9 cellular contexts compared by ENCODE assay signal in the genomic region with DNA sequence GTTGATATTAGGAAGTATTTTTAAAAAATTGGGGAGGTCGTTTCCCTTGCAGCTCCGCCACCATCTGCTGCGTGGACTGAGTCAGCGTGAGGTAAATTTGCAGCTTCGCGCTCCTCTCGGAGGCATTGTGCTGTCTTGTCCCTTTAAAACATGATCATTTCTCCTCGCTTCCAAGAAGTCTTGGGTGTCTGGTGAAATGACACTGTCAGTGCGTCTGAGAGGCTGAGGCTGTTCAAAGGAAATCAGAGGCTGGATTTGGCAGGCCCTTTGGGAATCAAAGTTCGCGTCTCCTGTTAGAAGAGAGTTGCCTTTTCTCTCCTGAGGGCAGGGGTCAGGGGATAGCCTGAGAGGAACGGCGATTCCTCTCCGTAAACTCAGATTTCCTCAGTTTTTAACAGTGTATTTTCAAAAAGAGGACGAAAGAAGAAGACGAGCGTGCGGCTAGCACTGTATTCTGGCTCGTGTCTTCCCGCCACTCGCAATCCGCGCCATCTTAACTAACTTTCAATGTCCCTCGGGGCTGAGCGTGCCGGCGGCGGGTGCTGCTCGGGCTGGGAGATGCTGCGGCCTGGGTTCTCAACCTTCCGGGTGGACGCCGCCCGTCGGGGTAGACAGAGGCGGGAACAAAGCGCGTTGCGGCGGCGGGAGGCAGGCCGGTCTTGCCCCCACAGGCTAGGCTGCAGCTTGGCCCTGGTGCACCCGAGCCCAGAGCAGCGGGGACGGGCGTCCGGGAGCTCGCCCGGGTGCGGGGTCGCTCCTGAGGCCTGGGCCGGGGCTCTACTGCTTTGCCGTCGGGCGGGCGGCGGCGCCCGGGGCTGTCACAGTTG. TPM values are rescaled to one million over a fixed set of nuclear protein-coding genes. Genes with fewer than 3 reads are reported as not detected.
DNase-seq lines count a peak whose midpoint lies in the region; ATAC-seq and TF ChIP-seq lines count a peak whose summit lies in the region.
"Had no signal": no experiment of that assay in that cellular context is flagged by ENCODE, and none has a peak within 500 bp of the region (broad histone marks: within the 10 kb centered on the region; RNA-seq: fewer than 3 reads in every experiment).

No MANE protein-coding gene starts in this region.

- peak overlapping the region; percentile 84 for H3K4me2 ChIP-seq in smooth muscle cell

- H3K4me3 Mint-ChIP-seq in activated naive CD8-positive, alpha-beta T cell treated with anti-CD3 and anti-CD28 coated beads, Interleukin-2, amount 10 ng/mL, durations not matched to agents 7 days and 5 days = peak overlapping the region; percentile 68
- peak overlapping the region; percentile 41 to 70 (median 58) for H3K4me3 Mint-ChIP-seq in immature natural killer cell

- H3K79me2 ChIP-seq in smooth muscle cell (ENCODE audit: low read depth) = no peaks in the 10 kb centered on the region

- H3K27ac ChIP-seq in smooth muscle cell (ENCODE audit: low read depth) = no peak overlapping the region

- H3K9me3 Mint-ChIP-seq in activated naive CD8-positive, alpha-beta T cell treated with anti-CD3 and anti-CD28 coated beads, Interleukin-2, amount 10 ng/mL, durations not matched to agents 7 days and 5 days = no peaks in the 10 kb centered on the region
- peaks cover 0 to 8% (median 2%) of the 10 kb centered on the region in 6 donors for H3K9me3 Mint-ChIP-seq in immature natural killer cell

- ATAC-seq in activated CD4-positive, CD25-positive, alpha-beta regulatory T cell treated with anti-CD3 and anti-CD28 coated beads, Interleukin-2, amount 50 U/mL, for 24 hours = peak; percentile 18 to 22
- no peak for ATAC-seq in activated naive CD8-positive, alpha-beta T cell treated with anti-CD3 and anti-CD28 coated beads, Interleukin-2, amount 10 ng/mL, durations not matched to agents 7 days and 5 days (ENCODE audit: low read depth)
- ATAC-seq in HG03045 (IDR thresholded peaks at IDR 0.05; ENCODE audit: unreplicated experiment) (no peak), HG02840 (IDR thresholded peaks at IDR 0.05; ENCODE audit: low FRiP score, unreplicated experiment) (no peak)

- H3K4me1 Mint-ChIP-seq in activated naive CD8-positive, alpha-beta T cell treated with anti-CD3 and anti-CD28 coated beads, Interleukin-2, amount 10 ng/mL, durations not matched to agents 7 days and 5 days = peaks cover 21% of the 10 kb centered on the region
- H3K4me1 Mint-ChIP-seq in immature natural killer cell = peaks cover 16 to 38% of the 10 kb centered on the region in 2 donors

- 7% methylated on average over 41 of the region's 59 CpGs for WGBS in smooth muscle cell (ENCODE audit: low lambda C conversion rate)

- no peaks in the 10 kb centered on the region for H3K36me3 ChIP-seq in smooth muscle cell (ENCODE audit: low read depth)

- no peak overlapping the region for H3K9ac ChIP-seq in smooth muscle cell (ENCODE audit: low read depth)

- no peaks in the 10 kb centered on the region for H3F3A ChIP-seq in smooth muscle cell (ENCODE audit: low read depth)

- POLR2A ChIA-PET in activated naive CD8-positive, alpha-beta T cell treated with anti-CD3 and anti-CD28 coated beads, Interleukin-2, amount 10 ng/mL, durations not matched to agents 7 days and 5 days (lab: Charles Lee) = no interaction called here

- H3K9me3 ChIP-seq in smooth muscle cell (replicated peaks; ENCODE audit: low read depth) = no peaks in the 10 kb centered on the region

- H2AFZ ChIP-seq in smooth muscle cell (ENCODE audit: low read depth) = peak overlapping the region; percentile 42

- peaks cover 100% of the 10 kb centered on the region for H3K27me3 ChIP-seq in smooth muscle cell (ENCODE audit: low read depth)

- peaks cover 4% of the 10 kb centered on the region for H3K4me1 ChIP-seq in smooth muscle cell (ENCODE audit: low read depth)

- no peak for TF ChIP-seq CTCF in smooth muscle cell (IDR thresholded peaks at IDR 0.05; ENCODE audit: borderline replicate concordance, insufficient read depth, poor library complexity, severe bottlenecking)

- peaks cover 7% of the 10 kb centered on the region for H3K36me3 Mint-ChIP-seq in activated naive CD8-positive, alpha-beta T cell treated with anti-CD3 and anti-CD28 coated beads, Interleukin-2, amount 10 ng/mL, durations not matched to agents 7 days and 5 days
- peaks cover 0 to 6% (median 0%) of the 10 kb centered on the region in 3 donors for H3K36me3 Mint-ChIP-seq in immature natural killer cell

- no peak overlapping the region for H3K27ac Mint-ChIP-seq in activated naive CD8-positive, alpha-beta T cell treated with anti-CD3 and anti-CD28 coated beads, Interleukin-2, amount 10 ng/mL, durations not matched to agents 7 days and 5 days
- no peak overlapping the region for H3K27ac Mint-ChIP-seq in immature natural killer cell

- H3K27me3 Mint-ChIP-seq in activated naive CD8-positive, alpha-beta T cell treated with anti-CD3 and anti-CD28 coated beads, Interleukin-2, amount 10 ng/mL, durations not matched to agents 7 days and 5 days = peaks cover 84% of the 10 kb centered on the region
- peaks cover 27 to 55% (median 40%) of the 10 kb centered on the region in 3 donors for H3K27me3 Mint-ChIP-seq in immature natural killer cell (ENCODE audit: low read depth in 3 of 3)

- H3K4me3 ChIP-seq in smooth muscle cell = peak overlapping the region; percentile 41

- no peak for DNase-seq in activated CD4-positive, CD25-positive, alpha-beta regulatory T cell (lab: John Stamatoyannopoulos, UW)
- DNase-seq in activated naive CD8-positive, alpha-beta T cell treated with anti-CD3 and anti-CD28 coated beads, Interleukin-2, amount 10 ng/mL, durations not matched to agents 7 days and 5 days = peak; percentile 37
- no peak for DNase-seq in immature natural killer cell
- no peak for DNase-seq in smooth muscle cell (lab: John Stamatoyannopoulos, UW; ENCODE audit: unreplicated experiment)
- no peak for DNase-seq in mesenteric fat pad (ENCODE audit: low spot score)
- DNase-seq: NCI-H2081 treated with DMSO at 0.1 percent for 48 hours had no signal

- no peaks in the 10 kb centered on the region for H4K20me1 ChIP-seq in smooth muscle cell (ENCODE audit: low read depth)

RNA-seq across cellular contexts. Expression of a gene that starts 11.5 kb away (rescaled TPM):
- not detected for total RNA-seq in activated naive CD8-positive, alpha-beta T cell treated with anti-CD3 and anti-CD28 coated beads, Interleukin-2, amount 10 ng/mL, durations not matched to agents 7 days and 5 days
- not detected for polyA plus RNA-seq in immature natural killer cell
- 0.13 and 2.3 TPM in 2 replicates for total RNA-seq in smooth muscle cell
- 0.04 TPM in 1 of 2 replicates, not detected in the other for polyA plus RNA-seq in smooth muscle cell
- total RNA-seq in mesenteric fat pad = not detected

Comparison
In these comparisons a context has a peak if more than half of its experiments do, and no peak if none do; other contexts are left out.
1. ATAC-seq: peak in activated CD4-positive, CD25-positive, alpha-beta regulatory T cell treated with anti-CD3 and anti-CD28 coated beads, Interleukin-2, amount 50 U/mL, for 24 hours (2 of 2); none in activated naive CD8-positive, alpha-beta T cell treated with anti-CD3 and anti-CD28 coated beads, Interleukin-2, amount 10 ng/mL, durations not matched to agents 7 days and 5 days (single experiment), HG03045 (single experiment) and HG02840 (single experiment).